11 cellular contexts compared by ENCODE assay signal in the genomic region with DNA sequence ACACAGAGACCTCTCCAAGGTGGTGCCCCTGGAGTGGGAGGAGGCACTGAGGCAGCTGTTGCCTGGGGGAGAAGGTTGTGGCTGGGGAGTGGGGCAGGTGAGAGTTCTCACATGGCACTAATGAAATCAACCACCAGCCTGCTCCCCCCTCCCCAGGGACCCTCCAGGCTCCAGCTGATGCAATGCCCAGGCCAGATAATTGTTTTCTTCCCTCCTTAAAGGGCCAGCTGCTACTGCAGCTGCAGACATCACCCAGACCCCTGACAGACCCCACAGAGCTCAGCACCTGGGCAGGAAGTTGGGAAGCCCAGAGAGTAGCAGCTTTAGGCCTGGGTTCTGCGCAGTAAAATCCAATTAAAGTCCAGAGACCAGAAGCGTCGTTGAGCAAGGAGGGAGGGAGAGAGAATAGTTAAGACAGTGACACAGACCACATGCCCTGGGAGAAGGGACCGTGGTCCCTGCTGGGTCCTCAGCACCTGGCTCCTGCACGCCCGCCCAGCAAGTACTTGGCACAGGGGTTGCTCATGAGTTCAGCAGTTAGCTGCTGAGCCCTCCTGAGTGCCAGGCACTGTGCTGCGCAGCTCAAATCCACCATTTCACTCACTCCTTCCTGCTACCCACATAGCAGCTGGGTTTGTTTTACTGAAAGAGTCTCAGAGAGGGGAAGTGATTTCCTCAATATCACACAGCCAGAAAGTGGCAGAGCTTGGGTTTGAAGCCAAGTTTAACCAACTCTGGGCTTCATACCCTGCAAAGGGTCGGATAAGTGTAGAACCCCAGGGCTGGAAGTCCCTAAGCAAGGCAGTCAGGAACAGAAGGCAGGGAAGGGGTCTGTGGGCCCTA. TPM values are rescaled to one million over a fixed set of nuclear protein-coding genes. Genes with fewer than 3 reads are reported as not detected.
DNase-seq lines count a peak whose midpoint lies in the region; ATAC-seq and TF ChIP-seq lines count a peak whose summit lies in the region.
"Had no signal": no experiment of that assay in that cellular context is flagged by ENCODE, and none has a peak within 500 bp of the region (broad histone marks: within the 10 kb centered on the region; RNA-seq: fewer than 3 reads in every experiment).

No MANE protein-coding gene starts in this region.

- POLR2A ChIA-PET in CD8-positive, alpha-beta memory T cell (lab: Charles Lee): no interaction called here

- H3K4me3 ChIP-seq in CD8-positive, alpha-beta memory T cell (ENCODE audit: low read length): no peak overlapping the region
- H3K4me3 ChIP-seq in SK-N-MC (peak overlapping the region; percentile 23; the same call in 1 of the 2 replicates), mesodermal cell (ENCODE audit: extremely low read depth, insufficient read depth, low read length, poor library complexity, severe bottlenecking) (no peak overlapping the region), aorta (ENCODE audit: low read length in 2 of 2) (no peak overlapping the region), coronary artery (no peak overlapping the region)
- H3K4me3 ChIP-seq: prostate gland had no signal

- peak overlapping the region in 6 of 7 donors; percentile 35 to 88 (median 53) for H3K4me3 Mint-ChIP-seq in CD8-positive, alpha-beta memory T cell

- peaks cover 18 to 36% (median 25%) of the 10 kb centered on the region in 3 donors for H3K4me1 Mint-ChIP-seq in CD8-positive, alpha-beta memory T cell

- H3K27me3 Mint-ChIP-seq in CD8-positive, alpha-beta memory T cell: peaks cover 0 to 1% of the 10 kb centered on the region in 2 donors

- peak overlapping the region in 4 of 8 donors; percentile 10 to 89 (median 76) for H3K27ac Mint-ChIP-seq in CD8-positive, alpha-beta memory T cell

- 72 to 80% methylated on average over 7 of the region's 8 CpGs for WGBS in mesodermal cell (ENCODE audit: insufficient coverage in 2 of 2), 2 experiments
- WGBS in aorta, 2 donors: 37 to 43% methylated on average over 8 of the region's 8 CpGs

- no peaks in the 10 kb centered on the region for H3K9me3 Mint-ChIP-seq in CD8-positive, alpha-beta memory T cell

- peaks cover 17% of the 10 kb centered on the region for H3K4me1 ChIP-seq in CD8-positive, alpha-beta memory T cell (ENCODE audit: insufficient read depth, low read length)
- H3K4me1 ChIP-seq in mesodermal cell (ENCODE audit: control insufficient read depth, insufficient read depth, low read length, poor library complexity, severe bottlenecking) (peaks cover 14% of the 10 kb centered on the region), aorta (ENCODE audit: control insufficient read depth in 1 of 2, insufficient read depth in 2 of 2, low read length in 2 of 2) (no peaks in the 10 kb centered on the region)

- no peak for DNase-seq in CD8-positive, alpha-beta memory T cell
- DNase-seq in SK-N-MC (ENCODE audit: low read depth, low spot score): no peak
- DNase-seq in NCI-H2196 (lab: John Stamatoyannopoulos, UW; ENCODE audit: unreplicated experiment): no peak
- no peak for DNase-seq in aorta
- no peak for DNase-seq in coronary artery (ENCODE audit: low spot score)
- DNase-seq: activated CD4-positive, alpha-beta T cell treated with anti-CD3 and anti-CD28 coated beads for 1 hour; NCI-H187 treated with DMSO at 0.1 percent for 48 hours had no signal

- H3K36me3 Mint-ChIP-seq in CD8-positive, alpha-beta memory T cell: no peaks in the 10 kb centered on the region

- H3K9ac ChIP-seq in SK-N-MC (ENCODE audit: insufficient read length): no peak overlapping the region

- no peaks in the 10 kb centered on the region for H3K9me3 ChIP-seq in CD8-positive, alpha-beta memory T cell (ENCODE audit: low read length)
- H3K9me3 ChIP-seq in KOPT-K1 (ENCODE audit: insufficient read depth, low read length, poor library complexity, severe bottlenecking) (no peaks in the 10 kb centered on the region), SK-N-MC (ENCODE audit: low read depth, low read length) (no peaks in the 10 kb centered on the region), mesodermal cell (ENCODE audit: control insufficient read depth, low read length) (no peaks in the 10 kb centered on the region), aorta (ENCODE audit: control insufficient read depth, low read length) (no peaks in the 10 kb centered on the region)
- H3K9me3 ChIP-seq: prostate gland had no signal

- H3K27me3 ChIP-seq in CD8-positive, alpha-beta memory T cell (ENCODE audit: insufficient read depth, low read length, poor library complexity, severe bottlenecking): no peaks in the 10 kb centered on the region
- no peaks in the 10 kb centered on the region for H3K27me3 ChIP-seq in aorta (ENCODE audit: control insufficient read depth in 1 of 2, insufficient read depth in 2 of 2, low read length in 1 of 2)

- CTCF ChIA-PET in CD8-positive, alpha-beta memory T cell (lab: Charles Lee): no interaction called here

- no peak for ATAC-seq in HG03175 (IDR thresholded peaks at IDR 0.05; ENCODE audit: unreplicated experiment)
- no peak for ATAC-seq in aorta (ENCODE audit: low FRiP score)

- intact Hi-C loops in aorta (cut with DNase I): no loop called here

- no peak overlapping the region for H3K27ac ChIP-seq in CD8-positive, alpha-beta memory T cell (ENCODE audit: low read depth, low read length)
- H3K27ac ChIP-seq in KOPT-K1 (ENCODE audit: low read depth, low read length, poor library complexity, severe bottlenecking) (peak overlapping the region; percentile 10), SK-N-MC (no peak overlapping the region), mesodermal cell (ENCODE audit: low read depth, low read length, severe bottlenecking) (peak overlapping the region; percentile 6), aorta (ENCODE audit: low read depth in 1 of 2, low read length in 2 of 2) (peak overlapping the region in 1 of 2 donors; percentile 5), coronary artery (peak overlapping the region in 1 of 2 donors; percentile 91)
- H3K27ac ChIP-seq: prostate gland had no signal

- no peaks in the 10 kb centered on the region for H3K36me3 ChIP-seq in CD8-positive, alpha-beta memory T cell (ENCODE audit: insufficient read depth, low read length)
- H3K36me3 ChIP-seq in KOPT-K1 (ENCODE audit: insufficient read depth, low read length) (no peaks in the 10 kb centered on the region), SK-N-MC (ENCODE audit: insufficient read depth, low read length) (no peaks in the 10 kb centered on the region), mesodermal cell (ENCODE audit: control insufficient read depth, insufficient read depth, low read length) (no peaks in the 10 kb centered on the region), aorta (ENCODE audit: control insufficient read depth in 1 of 2, insufficient read depth in 2 of 2, low read length in 1 of 2) (no peaks in the 10 kb centered on the region)
- H3K36me3 ChIP-seq: prostate gland had no signal

- TF ChIP-seq CTCF in coronary artery (IDR thresholded peaks at IDR 0.05): no peak

RNA-seq across cellular contexts. Expression of a gene that starts 1.9 kb away (rescaled TPM):
- total RNA-seq in CD8-positive, alpha-beta memory T cell: 1 to 10 TPM; 1.4 to 1.7 TPM
- polyA plus RNA-seq in CD8-positive, alpha-beta memory T cell: 5.4 TPM
- polyA plus RNA-seq in mesodermal cell (2013, experiment 1 of 2): 8.8 TPM
- 8.2 TPM for polyA plus RNA-seq in mesodermal cell (2013, experiment 2 of 2)
- 10 to 100 TPM; 16.7 to 18.3 TPM for total RNA-seq in aorta
- polyA plus RNA-seq in aorta: 1 to 10 TPM; 4.9 to 6.2 TPM

RNA-seq across cellular contexts. Expression of a gene that starts 28.0 kb away (rescaled TPM):
- 10 to 100 TPM; 61.3 to 61.6 TPM for total RNA-seq in CD8-positive, alpha-beta memory T cell
- 51.3 TPM for polyA plus RNA-seq in CD8-positive, alpha-beta memory T cell
- polyA plus RNA-seq in mesodermal cell (2013, experiment 1 of 2): 44.9 TPM
- 35.5 TPM for polyA plus RNA-seq in mesodermal cell (2013, experiment 2 of 2)
- 10 to 100 TPM; 39.1 to 56.4 TPM for total RNA-seq in aorta
- polyA plus RNA-seq in aorta: 10 to 100 TPM; 21.3 to 36.2 TPM

Comparison
In these comparisons a context has a peak if more than half of its experiments do, and no peak if none do; other contexts are left out.
1. H3K27ac ChIP-seq: peak in KOPT-K1 (single experiment) and mesodermal cell (single experiment); none in CD8-positive, alpha-beta memory T cell (single experiment) and SK-N-MC (single experiment).
2. RNA of a gene that starts 1.9 kb away (total RNA-seq): 16.7 to 18.3 TPM in aorta; 1.4 to 1.7 TPM in CD8-positive, alpha-beta memory T cell; every median in the first group is over 4 times any median in the second.